Comparison of ENCODE assay signal across 1 cellular context in the genomic region with DNA sequence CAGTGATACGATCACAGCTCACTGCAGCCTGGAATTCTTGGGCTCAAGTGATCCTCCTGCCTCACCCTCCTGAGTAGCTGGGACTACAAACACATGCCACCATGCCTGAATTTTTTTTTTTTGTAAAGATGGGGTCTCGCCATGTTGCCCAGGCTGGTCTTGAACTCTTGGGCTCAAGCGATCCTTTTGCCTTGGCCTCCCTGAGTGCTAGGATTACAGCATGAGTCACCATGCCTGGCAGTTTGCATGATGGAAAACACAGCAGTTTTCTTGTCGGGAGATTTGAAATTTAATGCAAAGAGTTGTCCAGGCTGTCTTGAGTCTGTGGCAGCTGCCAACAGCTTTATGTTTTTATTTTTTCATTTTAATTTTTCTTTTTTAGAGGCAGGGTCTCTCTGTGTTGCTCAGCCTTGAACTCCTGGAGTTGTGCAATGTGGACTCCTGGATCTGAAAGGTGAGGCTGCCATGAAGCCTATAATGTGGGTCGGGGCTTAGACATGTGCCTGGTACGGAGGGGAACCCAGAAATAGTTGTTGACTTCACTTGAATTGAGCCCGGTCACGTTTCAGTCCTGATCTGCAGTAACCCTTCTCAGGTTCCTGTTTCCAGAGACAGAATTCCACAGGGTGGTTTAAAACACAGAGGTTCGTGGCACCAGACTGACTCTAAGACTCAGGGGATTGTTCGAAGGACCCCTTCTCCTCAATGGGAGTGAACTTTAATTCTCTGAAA.
TF ChIP-seq lines count a peak whose summit lies in the region.

No MANE protein-coding gene starts in this region.

TF ChIP-seq in K562, 482 proteins besides CTCF, POLR2A, EP300 and RAD21:
- no peak for TF ChIP-seq TAF1 (IDR thresholded peaks at IDR 0.05; ENCODE audit: control insufficient read depth, extremely low read depth, insufficient read depth, low read length, severe bottlenecking)
- no peak for TF ChIP-seq ZNF778 (CRISPR knock-in tag; IDR thresholded peaks at IDR 0.05)
- TF ChIP-seq TCF3 (CRISPR knock-in tag; IDR thresholded peaks at IDR 0.05) = no peak
- peak; percentile 50 for TF ChIP-seq FOSL1 (tag; conservative IDR thresholded peaks at IDR 0.05)
- TF ChIP-seq, protein P1, sequence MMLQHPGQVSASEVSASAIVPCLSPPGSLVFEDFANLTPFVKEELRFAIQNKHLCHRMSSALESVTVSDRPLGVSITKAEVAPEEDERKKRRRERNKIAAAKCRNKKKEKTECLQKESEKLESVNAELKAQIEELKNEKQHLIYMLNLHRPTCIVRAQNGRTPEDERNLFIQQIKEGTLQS (IDR thresholded peaks at IDR 0.05) = peak; percentile 26; the same call in 1 of the 2 replicates
- TF ChIP-seq, protein P1 (CRISPR knock-in tag; conservative IDR thresholded peaks at IDR 0.05) = no peak
- no peak for TF ChIP-seq EHMT2 (IDR thresholded peaks at IDR 0.05)
- TF ChIP-seq ZNF121 (CRISPR knock-in tag; conservative IDR thresholded peaks at IDR 0.05) = peak; percentile 86
TF ChIP-seq in K562: peak in this region for 3.
